In the genomic region with DNA sequence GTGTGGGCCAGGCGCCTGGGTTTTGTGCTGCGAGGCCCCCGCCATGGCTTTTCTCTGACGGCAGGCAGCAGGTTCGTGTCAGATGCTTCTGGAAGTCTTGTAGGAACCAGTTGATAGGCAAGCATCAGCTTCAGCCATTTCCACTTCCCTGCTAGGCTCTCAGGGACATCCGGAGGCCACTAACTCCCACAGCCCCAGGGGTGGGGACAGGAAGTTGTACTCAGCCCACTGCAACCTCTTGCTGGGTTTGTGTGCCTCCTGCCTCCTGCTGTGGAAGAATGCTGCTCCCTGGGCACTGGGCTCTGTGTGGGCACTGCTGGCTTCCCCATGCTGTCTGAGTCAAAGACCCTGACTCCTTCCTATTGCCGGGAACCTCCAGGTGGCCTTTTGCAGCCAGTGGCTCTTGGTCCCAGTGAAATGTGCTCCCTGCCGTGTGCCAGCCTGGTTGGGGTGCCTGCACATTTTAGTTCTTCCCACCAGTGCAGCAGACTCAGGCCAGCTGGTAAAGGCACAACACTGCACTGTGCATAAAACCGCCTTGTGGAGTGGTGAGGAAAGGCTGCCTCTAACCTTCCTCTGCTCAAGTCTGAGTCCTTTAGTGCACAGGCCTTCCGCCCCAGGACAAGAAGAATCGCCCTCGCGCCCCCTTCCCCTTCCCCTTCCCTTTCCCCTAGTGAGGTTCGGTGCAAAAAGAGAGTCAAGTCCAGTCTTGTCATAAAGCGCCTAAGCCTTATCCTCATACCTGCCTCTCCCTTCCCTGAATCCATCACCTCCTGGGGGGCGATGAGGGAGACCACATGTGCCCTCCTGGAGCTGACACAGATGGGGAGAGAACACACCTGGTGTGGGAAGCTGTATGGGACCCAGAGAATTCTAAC, we compare ENCODE assay signal across 8 cellular contexts. TPM values are rescaled to one million over a fixed set of nuclear protein-coding genes. Genes with fewer than 3 reads are reported as not detected.
DNase-seq lines count a peak whose midpoint lies in the region; TF ChIP-seq lines count a peak whose summit lies in the region.

No MANE protein-coding gene starts in this region.

- H3K9me3 ChIP-seq in HUES64 (ENCODE audit: insufficient read depth, low read depth, low read length) = no peaks in the 10 kb centered on the region

- TF ChIP-seq CTCF in nephron progenitor cell (IDR thresholded peaks at IDR 0.05) = no peak

- no peaks in the 10 kb centered on the region for H3K27me3 Mint-ChIP-seq in activated naive CD4-positive, alpha-beta T cell treated with anti-CD3 and anti-CD28 coated beads, Interleukin-2, amount 50 U/mL, for 24 hours
- peaks cover 3% of the 10 kb centered on the region for H3K27me3 Mint-ChIP-seq in nephron progenitor cell (ENCODE audit: low read depth, poor library complexity)

- H3K4me1 ChIP-seq in HUES64 (ENCODE audit: insufficient read depth, low read length) = peaks cover 39% of the 10 kb centered on the region

- no peak overlapping the region for H3K9ac ChIP-seq in HUES64 (ENCODE audit: low read depth, low read length)

- 82% methylated on average over 16 of the region's 16 CpGs for whole genome bisulfite sequencing in HUES64

- H3K4me1 Mint-ChIP-seq in activated naive CD4-positive, alpha-beta T cell treated with anti-CD3 and anti-CD28 coated beads, Interleukin-2, amount 50 U/mL, for 24 hours = peaks cover 35% of the 10 kb centered on the region
- H3K4me1 Mint-ChIP-seq in nephron progenitor cell = peaks cover 41% of the 10 kb centered on the region

- DNase-seq in SKM-1 (lab: John Stamatoyannopoulos, UW; ENCODE audit: unreplicated experiment) = peak; percentile 43
- DNase-seq in SKM-1 treated with dmso at 0.1 percent for 144 hours (lab: John Stamatoyannopoulos, UW; ENCODE audit: unreplicated experiment) = no peak
- DNase-seq in nephron progenitor cell = no peak
- DNase-seq in SW480 (ENCODE audit: low spot score) = no peak
- no peak for DNase-seq in SHP77 (lab: John Stamatoyannopoulos, UW)
- DNase-seq in epidermal melanocyte (ENCODE audit: insufficient read length, low spot score) = no peak

- H3K27me3 ChIP-seq in HUES64 (ENCODE audit: insufficient read depth, low read length) = no peaks in the 10 kb centered on the region

- no peaks in the 10 kb centered on the region for H3K9me3 Mint-ChIP-seq in activated naive CD4-positive, alpha-beta T cell treated with anti-CD3 and anti-CD28 coated beads, Interleukin-2, amount 50 U/mL, for 24 hours
- H3K9me3 Mint-ChIP-seq in nephron progenitor cell = no peaks in the 10 kb centered on the region

- H3K36me3 ChIP-seq in HUES64 (ENCODE audit: insufficient read depth, low read length) = 0 out of 2 replicates have a peak, but pooled peaks cover 3% of the 10 kb centered on the region

- peak overlapping the region; percentile 5; the same call in 1 of the 2 replicates for H3K27ac ChIP-seq in HUES64 (ENCODE audit: low read depth, low read length)

- peaks cover 2% of the 10 kb centered on the region for H3K36me3 Mint-ChIP-seq in activated naive CD4-positive, alpha-beta T cell treated with anti-CD3 and anti-CD28 coated beads, Interleukin-2, amount 50 U/mL, for 24 hours
- H3K36me3 Mint-ChIP-seq in nephron progenitor cell (ENCODE audit: low read depth) = peaks cover 31% of the 10 kb centered on the region

- no peak overlapping the region for H3K4me3 ChIP-seq in HUES64 (ENCODE audit: low read length)

- peak overlapping the region; percentile 41 for H3K27ac Mint-ChIP-seq in activated naive CD4-positive, alpha-beta T cell treated with anti-CD3 and anti-CD28 coated beads, Interleukin-2, amount 50 U/mL, for 24 hours
- H3K27ac Mint-ChIP-seq in nephron progenitor cell = peak overlapping the region; percentile 51

- no peak overlapping the region for H3K4me3 Mint-ChIP-seq in activated naive CD4-positive, alpha-beta T cell treated with anti-CD3 and anti-CD28 coated beads, Interleukin-2, amount 50 U/mL, for 24 hours
- no peak overlapping the region for H3K4me3 Mint-ChIP-seq in nephron progenitor cell

RNA-seq across cellular contexts. Expression of a gene that starts 16.6 kb away (rescaled TPM):
- 2.1 TPM for polyA plus RNA-seq in HUES64 (2013, experiment 1 of 2)
- 4.1 TPM for polyA plus RNA-seq in HUES64 (2013, experiment 2 of 2)

RNA-seq across cellular contexts. Expression of a gene that starts 48.3 kb away (rescaled TPM):
- polyA plus RNA-seq in HUES64 (2013, experiment 1 of 2) = 10.2 TPM
- 13.8 TPM for polyA plus RNA-seq in HUES64 (2013, experiment 2 of 2)
